ENCODE assay signal across 24 cellular contexts in genomic region chr3:194470615-194471014, GRCh38.
"Had no signal": no experiment of that assay in that cellular context is flagged by ENCODE, and none has a peak within 500 bp of the region (broad histone marks: within the 10 kb centered on the region; RNA-seq: fewer than 3 reads in every experiment).

No MANE protein-coding gene starts in this region.

- H3K36me3 Mint-ChIP-seq: naive B cell had no signal

- ATAC-seq: body of pancreas, gastrocnemius medialis had no signal

- DNase-seq: activated CD4-positive, alpha-beta T cell treated with anti-CD3 and anti-CD28 coated beads, Interleukin-2, amount 50 U/mL, for 48 hours; activated naive CD4-positive, alpha-beta T cell treated with anti-CD3 and anti-CD28 coated beads, Interleukin-2, amount 50 U/mL, for 16 hours; activated T-cell treated with anti-CD3 and anti-CD28 coated beads, Interleukin-2, amount 50 U/mL, for 1 hour; amniotic stem cell; body of pancreas; central memory CD4-positive, alpha-beta T cell; cortex of kidney; effector CD8-positive, alpha-beta T cell; gastrocnemius medialis; heart left ventricle; left cardiac atrium; mammary epithelial cell; naive B cell; posterior cingulate gyrus; SJCRH30; stimulated activated CD4-positive, alpha-beta T cell treated with anti-CD3 and anti-CD28 coated beads, Interleukin-15, amount 100 ng/mL, for 24 hours; stimulated activated CD4-positive, alpha-beta T cell treated with anti-CD3 and anti-CD28 coated beads, Interleukin-4, amount 100 ng/mL, for 24 hours; stimulated activated naive CD4-positive, alpha-beta T cell; substantia nigra; T-helper 9 cell had no signal

- H3K9me3 ChIP-seq: body of pancreas, gastrocnemius medialis, heart left ventricle, neutrophil, SJCRH30 had no signal

- H3K4me3 Mint-ChIP-seq: naive B cell had no signal

- H3K9me3 Mint-ChIP-seq: activated T-helper 2 cell treated with anti-CD3 and anti-CD28 coated beads, Interferon-gamma antibody, Interleukin-2, Interleukin-4, amounts not matched to agents 10 μg/mL and 5 μg/mL and 100 μg/mL, durations not matched to agents 14 hours and 24 hours and 36 hours; naive B cell had no signal

- H3K27me3 Mint-ChIP-seq: naive B cell had no signal

- H3K27me3 ChIP-seq: body of pancreas, gastrocnemius medialis, heart left ventricle, neutrophil, SJCRH30 had no signal

- H3K27ac Mint-ChIP-seq: activated T-helper 2 cell treated with anti-CD3 and anti-CD28 coated beads, Interferon-gamma antibody, Interleukin-2, Interleukin-4, amounts not matched to agents 10 μg/mL and 5 μg/mL and 100 μg/mL, durations not matched to agents 14 hours and 24 hours and 36 hours; naive B cell had no signal

- H3K4me3 ChIP-seq: body of pancreas, gastrocnemius medialis, heart left ventricle, SJCRH30, skin epidermis had no signal

- H3K36me3 ChIP-seq: gastrocnemius medialis, heart left ventricle, neutrophil had no signal

- H3K27ac ChIP-seq: body of pancreas, epithelial cell of prostate, gastrocnemius medialis, neutrophil, SJCRH30, skin epidermis had no signal
